Comparison of ENCODE assay signal across 10 cellular contexts in the genomic region with DNA sequence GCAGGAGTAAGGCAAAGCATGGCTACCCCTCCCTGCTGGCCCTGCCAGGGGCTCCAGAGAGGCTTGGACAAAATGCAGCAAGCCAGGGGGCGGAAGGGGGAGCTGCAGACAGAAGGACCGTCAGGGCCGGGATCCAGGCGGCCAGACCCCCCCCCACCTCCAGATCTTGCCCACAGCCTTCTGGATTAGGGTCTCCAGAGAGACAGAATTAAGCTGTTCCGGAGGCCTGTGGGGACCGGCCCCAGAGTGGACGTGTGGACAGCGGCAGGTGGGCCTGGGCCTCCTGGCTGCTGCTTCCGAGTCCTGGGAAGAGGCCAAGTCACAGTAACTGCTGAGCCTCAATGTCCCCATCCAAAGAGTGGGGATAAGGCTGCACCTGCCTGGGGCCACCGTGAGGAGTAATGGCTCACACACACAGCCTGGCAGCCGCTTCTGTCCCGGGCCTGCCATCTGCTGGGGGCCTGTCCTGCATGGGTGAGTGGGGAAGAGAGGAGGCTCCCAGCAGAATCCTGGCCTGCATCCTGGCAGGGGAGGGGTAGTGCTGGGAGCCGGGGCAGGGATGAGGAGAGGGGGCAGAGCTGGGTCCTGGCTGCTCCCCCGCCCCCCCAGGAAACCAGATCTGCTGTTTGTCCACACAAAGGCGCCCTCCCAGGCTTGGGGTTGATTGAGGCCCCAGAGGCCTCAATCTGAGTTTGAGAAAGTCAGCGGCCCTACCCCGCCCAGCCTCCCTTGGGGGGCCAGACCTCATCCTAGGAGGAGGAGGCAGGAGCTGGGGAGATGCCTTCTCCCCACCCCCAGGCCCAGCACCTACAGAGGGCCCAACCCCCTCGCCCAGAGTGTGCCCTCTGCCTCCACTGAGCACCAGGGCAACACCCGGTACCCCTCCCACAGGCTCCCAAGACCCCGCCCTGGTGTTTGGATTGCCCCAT. TPM values are rescaled to one million over a fixed set of nuclear protein-coding genes. Genes with fewer than 3 reads are reported as not detected.
A peak's percentile ranks its signal among the peaks of the same experiment; 100 is the strongest.
DNase-seq lines count a peak whose midpoint lies in the region; ATAC-seq and TF ChIP-seq lines count a peak whose summit lies in the region.
"Had no signal": no experiment of that assay in that cellular context is flagged by ENCODE, and none has a peak within 500 bp of the region (broad histone marks: within the 10 kb centered on the region; RNA-seq: fewer than 3 reads in every experiment).

No MANE protein-coding gene starts in this region.

- H3K4me1 ChIP-seq in SJCRH30 (peaks cover 75% of the 10 kb centered on the region), prostate gland (replicated peaks) (peaks cover 45% of the 10 kb centered on the region)

- H3K9me3 ChIP-seq in SJCRH30 (replicated peaks) (no peaks in the 10 kb centered on the region), prostate gland (no peaks in the 10 kb centered on the region)

- H3K36me3 Mint-ChIP-seq in activated CD8-positive, alpha-beta memory T cell treated with anti-CD3 and anti-CD28 coated beads, Interleukin-2, amount 10 ng/mL, durations not matched to agents 7 days and 5 days, result no peaks in the 10 kb centered on the region
- H3K36me3 Mint-ChIP-seq in HFFc6 (ENCODE audit: low read depth), result no peaks in the 10 kb centered on the region

- no peaks in the 10 kb centered on the region for H3K27me3 ChIP-seq in SJCRH30
- no peaks in the 10 kb centered on the region for H3K27me3 ChIP-seq in prostate gland (replicated peaks; ENCODE audit: insufficient read depth)

- no peaks in the 10 kb centered on the region for H3K4me1 Mint-ChIP-seq in activated CD8-positive, alpha-beta memory T cell treated with anti-CD3 and anti-CD28 coated beads, Interleukin-2, amount 10 ng/mL, durations not matched to agents 7 days and 5 days
- no peaks in the 10 kb centered on the region for H3K4me1 Mint-ChIP-seq in HFFc6 (ENCODE audit: low read depth)

- no peak overlapping the region for H3K4me3 Mint-ChIP-seq in activated CD8-positive, alpha-beta memory T cell treated with anti-CD3 and anti-CD28 coated beads, Interleukin-2, amount 10 ng/mL, durations not matched to agents 7 days and 5 days
- H3K4me3 Mint-ChIP-seq in HFFc6, result no peak overlapping the region

- H3K36me3 ChIP-seq in SJCRH30, result no peaks in the 10 kb centered on the region
- no peaks in the 10 kb centered on the region for H3K36me3 ChIP-seq in prostate gland

- CTCF ChIA-PET in activated CD8-positive, alpha-beta memory T cell treated with anti-CD3 and anti-CD28 coated beads, Interleukin-2, amount 10 ng/mL, durations not matched to agents 7 days and 5 days (lab: Charles Lee), result no interaction called here

- no peak for TF ChIP-seq POLR2A in prostate gland (IDR thresholded peaks at IDR 0.05)

- intact Hi-C loops in left cardiac atrium (cut with DNase I), result loop anchor here in 1 of 2 donors (10.0 kb wide), 1 partner anchor 178 kb away; a partner anchor contains a TSS
- intact Hi-C loops in prostate gland (cut with DNase I), result no loop called here

- H3K4me3 ChIP-seq in SJCRH30, result no peak overlapping the region
- no peak overlapping the region for H3K4me3 ChIP-seq in prostate gland

- no peak overlapping the region for H3K27ac Mint-ChIP-seq in activated CD8-positive, alpha-beta memory T cell treated with anti-CD3 and anti-CD28 coated beads, Interleukin-2, amount 10 ng/mL, durations not matched to agents 7 days and 5 days
- no peak overlapping the region for H3K27ac Mint-ChIP-seq in HFFc6

- TF ChIP-seq CTCF in prostate gland (IDR thresholded peaks at IDR 0.05), result no peak
- no peak; the same call in 1 of the 2 replicates for TF ChIP-seq CTCF in HFFc6 (IDR thresholded peaks at IDR 0.05)

- DNase-seq in G401 (ENCODE audit: low spot score) (peak; percentile 65), SJCRH30 (peak; percentile 85 to 93), left cardiac atrium (peak; percentile 30), prostate gland (ENCODE audit: low spot score) (peak; percentile 8), NCI-H748 treated with DMSO at 0.1 percent for 48 hours (lab: John Stamatoyannopoulos, UW) (no peak), HFFc6 (no peak)
- no peak for DNase-seq in activated CD8-positive, alpha-beta memory T cell treated with anti-CD3 and anti-CD28 coated beads, Interleukin-2, amount 10 ng/mL, durations not matched to agents 7 days and 5 days
- DNase-seq: COR-L47, NCI-H187 had no signal

- no peak for ATAC-seq in left cardiac atrium
- no peak for ATAC-seq in activated CD8-positive, alpha-beta memory T cell treated with anti-CD3 and anti-CD28 coated beads, Interleukin-2, amount 10 ng/mL, durations not matched to agents 7 days and 5 days
- no peak for ATAC-seq in GM19351 (IDR thresholded peaks at IDR 0.05; ENCODE audit: unreplicated experiment)

- peaks cover 17% of the 10 kb centered on the region for H3K27me3 Mint-ChIP-seq in activated CD8-positive, alpha-beta memory T cell treated with anti-CD3 and anti-CD28 coated beads, Interleukin-2, amount 10 ng/mL, durations not matched to agents 7 days and 5 days
- peaks cover 2% of the 10 kb centered on the region for H3K27me3 Mint-ChIP-seq in HFFc6 (ENCODE audit: insufficient read depth)

- H3K9me3 Mint-ChIP-seq in activated CD8-positive, alpha-beta memory T cell treated with anti-CD3 and anti-CD28 coated beads, Interleukin-2, amount 10 ng/mL, durations not matched to agents 7 days and 5 days (ENCODE audit: low read depth), result no peaks in the 10 kb centered on the region
- H3K9me3 Mint-ChIP-seq in HFFc6, result no peaks in the 10 kb centered on the region

- H3K27ac ChIP-seq in SJCRH30, result no peak overlapping the region
- H3K27ac ChIP-seq in prostate gland, result peak overlapping the region; percentile 91 to 92

- 50% methylated on average over 20 of the region's 20 CpGs for WGBS in prostate gland

- in situ Hi-C loops in G401 (cut with HindIII; ENCODE audit: low sequenced_read_pairs), result no loop called here

RNA-seq across cellular contexts. Expression of a gene that starts 3.9 kb away (rescaled TPM):
- 21.6 and 28.3 TPM in 2 replicates for total RNA-seq in G401 (2014; rRNA removed; shearing (Covaris generic))
- 37.3 and 43.8 TPM in 2 replicates for total RNA-seq in SJCRH30 (2014; rRNA removed; shearing (Covaris generic))
- total RNA-seq in left cardiac atrium (100 to 1,000 TPM in 1 of 2 donors, 10 to 100 TPM in 1; 70.4 to 113 TPM), prostate gland (100 to 1,000 TPM; 170 to 272 TPM)
- 1 to 10 TPM in 1 of 2 experiments, under 1 TPM in 1; 0.99 to 1.9 TPM for total RNA-seq in activated CD8-positive, alpha-beta memory T cell treated with anti-CD3 and anti-CD28 coated beads, Interleukin-2, amount 10 ng/mL, durations not matched to agents 7 days and 5 days
- total RNA-seq in HFFc6 (2021; fragmentation: NEBNext Ultra II Directional; extraction: Animal tissue kit (Norgen Biotek cat#: 25700)), result 1 to 10 TPM; 1.2 to 2.4 (median 1.5) TPM

RNA-seq across cellular contexts. Expression of a gene that starts 23.6 kb away (rescaled TPM):
- 1,245 and 1,753 TPM in 2 replicates for total RNA-seq in G401 (2014; rRNA removed; shearing (Covaris generic))
- 3,142 and 3,675 TPM in 2 replicates for total RNA-seq in SJCRH30 (2014; rRNA removed; shearing (Covaris generic))
- total RNA-seq in left cardiac atrium (100 to 1,000 TPM; 733 to 750 TPM), prostate gland (1,000 to 10,000 TPM; 1,506 to 4,377 TPM)
- total RNA-seq in activated CD8-positive, alpha-beta memory T cell treated with anti-CD3 and anti-CD28 coated beads, Interleukin-2, amount 10 ng/mL, durations not matched to agents 7 days and 5 days, result 1,000 to 10,000 TPM; 1,634 to 1,703 TPM
- 1,000 to 10,000 TPM; 1,061 to 1,388 (median 1,229) TPM for total RNA-seq in HFFc6 (2021; fragmentation: NEBNext Ultra II Directional; extraction: Animal tissue kit (Norgen Biotek cat#: 25700))

RNA-seq across cellular contexts. Expression of a gene that starts 43.8 kb away (rescaled TPM):
- total RNA-seq in G401 (2014; rRNA removed; shearing (Covaris generic)), result 4.2 and 7.2 TPM in 2 replicates
- total RNA-seq in SJCRH30 (2014; rRNA removed; shearing (Covaris generic)), result 12.9 and 13.0 TPM in 2 replicates
- total RNA-seq in left cardiac atrium, result 10 to 100 TPM; 20.6 to 25.3 TPM
- 10 to 100 TPM in 1 of 2 donors, 1 to 10 TPM in 1; 4.1 to 31.3 TPM for total RNA-seq in prostate gland
- 10 to 100 TPM; 15.6 to 16.5 TPM for total RNA-seq in activated CD8-positive, alpha-beta memory T cell treated with anti-CD3 and anti-CD28 coated beads, Interleukin-2, amount 10 ng/mL, durations not matched to agents 7 days and 5 days
- 1 to 10 TPM; 4.9 to 7.0 (median 6.6) TPM for total RNA-seq in HFFc6 (2021; fragmentation: NEBNext Ultra II Directional; extraction: Animal tissue kit (Norgen Biotek cat#: 25700))

Comparison
In these comparisons a context has a peak if more than half of its experiments do, and no peak if none do; other contexts are left out.
1. DNase-seq: peak in G401 (single experiment), SJCRH30 (2 of 2), left cardiac atrium (single experiment) and prostate gland (single experiment); none in NCI-H748 treated with DMSO at 0.1 percent for 48 hours (single experiment), activated CD8-positive, alpha-beta memory T cell treated with anti-CD3 and anti-CD28 coated beads, Interleukin-2, amount 10 ng/mL, durations not matched to agents 7 days and 5 days (single experiment) and HFFc6 (single experiment).